Comparison of ENCODE assay signal across 7 cellular contexts in the genomic region with DNA sequence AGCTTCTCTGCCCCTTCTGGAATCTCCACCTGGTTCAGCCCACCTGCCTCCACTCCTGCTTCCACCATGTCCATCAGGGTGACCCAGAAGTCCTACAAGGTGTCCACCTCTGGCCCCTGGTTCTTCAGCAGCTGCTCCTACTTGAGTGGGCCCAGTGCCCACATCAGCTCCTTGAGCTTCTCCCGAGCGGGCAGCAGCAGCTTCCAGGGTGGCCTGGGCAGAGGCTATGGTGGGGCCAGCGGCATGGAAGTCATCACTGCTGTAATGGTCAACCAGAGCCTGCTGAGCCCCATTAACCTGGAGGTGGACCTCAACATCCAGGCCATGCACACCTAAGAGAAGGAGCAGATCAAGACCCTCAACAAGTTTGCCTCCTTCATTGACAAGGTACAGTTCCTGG.
"Had no signal": no experiment of that assay in that cellular context is flagged by ENCODE, and none has a peak within 500 bp of the region (broad histone marks: within the 10 kb centered on the region; RNA-seq: fewer than 3 reads in every experiment).

No MANE protein-coding gene starts in this region.

- H3K4me3 Mint-ChIP-seq: GM23338, H9, HFFc6 had no signal

- H3K27ac Mint-ChIP-seq: GM23338, H9, HFFc6 had no signal

- H3K4me1 Mint-ChIP-seq: GM23338, H9 had no signal

- DNase-seq: GM23248, GOT3, H7, H9, HCEC 1CT, HFFc6 had no signal
